ENCODE assay signal across 9 cellular contexts in genomic region chr1:74468982-74469603, GRCh38. TPM values are rescaled to one million over a fixed set of nuclear protein-coding genes. Genes with fewer than 3 reads are reported as not detected.
DNase-seq lines count a peak whose midpoint lies in the region; ATAC-seq and TF ChIP-seq lines count a peak whose summit lies in the region.
"Had no signal": no experiment of that assay in that cellular context is flagged by ENCODE, and none has a peak within 500 bp of the region (broad histone marks: within the 10 kb centered on the region; RNA-seq: fewer than 3 reads in every experiment).

No MANE protein-coding gene starts in this region.

- H3K4me3 ChIP-seq in NT2/D1 (ENCODE audit: insufficient read length, low read depth) (no peak overlapping the region), endodermal cell (ENCODE audit: low read length) (no peak overlapping the region)

- H3K9me3 ChIP-seq in NT2/D1 (ENCODE audit: insufficient read depth, low read length) (peaks cover 19% of the 10 kb centered on the region; the same call in 1 of the 2 replicates), endodermal cell (ENCODE audit: control insufficient read depth, low read length) (peaks cover 17% of the 10 kb centered on the region)
- H3K9me3 ChIP-seq: neutrophil had no signal

- CTCF ChIA-PET in activated naive CD4-positive, alpha-beta T cell treated with anti-CD3 and anti-CD28 coated beads, Interleukin-2, amount 10 ng/mL, durations not matched to agents 7 days and 5 days (lab: Charles Lee): no interaction called here

- H3K36me3 Mint-ChIP-seq in endodermal cell (ENCODE audit: low read depth) (no peaks in the 10 kb centered on the region), nephron progenitor cell (ENCODE audit: low read depth) (no peaks in the 10 kb centered on the region)
- no peaks in the 10 kb centered on the region for H3K36me3 Mint-ChIP-seq in activated naive CD4-positive, alpha-beta T cell treated with anti-CD3 and anti-CD28 coated beads, Interleukin-2, amount 10 ng/mL, durations not matched to agents 7 days and 5 days
- no peaks in the 10 kb centered on the region for H3K36me3 Mint-ChIP-seq in activated T-helper 1 cell treated with anti-CD3 and anti-CD28 coated beads, Interleukin-12 subunit alpha, Interleukin-12 subunit beta, Interleukin-2, Interleukin-4 antibody, amounts not matched to agents 30 ng/mL and 10 ng/mL and 1 ng/mL, durations not matched to agents 14 hours and 24 hours and 36 hours (ENCODE audit: low read depth)

- H3K4me1 ChIP-seq in NT2/D1 (ENCODE audit: insufficient read depth, insufficient read length): no peaks in the 10 kb centered on the region
- H3K4me1 ChIP-seq in endodermal cell (ENCODE audit: control insufficient read depth, insufficient read depth, low read length): peaks cover 3% of the 10 kb centered on the region

- TF ChIP-seq CTCF in endodermal cell (conservative IDR thresholded peaks at IDR 0.05) (peak; percentile 84), nephron progenitor cell (IDR thresholded peaks at IDR 0.05) (peak; percentile 78)

- H3K27me3 ChIP-seq in NT2/D1 (ENCODE audit: insufficient read depth, insufficient read length) (no peaks in the 10 kb centered on the region), endodermal cell (ENCODE audit: control insufficient read depth, insufficient read depth, low read length, poor library complexity, severe bottlenecking) (no peaks in the 10 kb centered on the region)
- H3K27me3 ChIP-seq: neutrophil had no signal

- WGBS in endodermal cell (ENCODE audit: insufficient coverage in 1 of 2, insufficient read length in 1 of 2), 2 experiments: 27% methylated on average over 1 of the region's 2 CpGs; no CpG with 5 or more reads in 1 of the 2 experiments

- no peak overlapping the region for H3K27ac ChIP-seq in endodermal cell (ENCODE audit: low read depth, low read length)
- H3K27ac ChIP-seq: neutrophil had no signal

- peak; percentile 60 for ATAC-seq in HG03565 (IDR thresholded peaks at IDR 0.05; ENCODE audit: unreplicated experiment)

- no peak overlapping the region for H3K27ac Mint-ChIP-seq in endodermal cell
- no peak overlapping the region for H3K27ac Mint-ChIP-seq in nephron progenitor cell
- no peak overlapping the region for H3K27ac Mint-ChIP-seq in activated naive CD4-positive, alpha-beta T cell treated with anti-CD3 and anti-CD28 coated beads, Interleukin-2, amount 10 ng/mL, durations not matched to agents 7 days and 5 days
- no peak overlapping the region for H3K27ac Mint-ChIP-seq in activated T-helper 1 cell treated with anti-CD3 and anti-CD28 coated beads, Interleukin-12 subunit alpha, Interleukin-12 subunit beta, Interleukin-2, Interleukin-4 antibody, amounts not matched to agents 30 ng/mL and 10 ng/mL and 1 ng/mL, durations not matched to agents 14 hours and 24 hours and 36 hours

- peak; percentile 25 for DNase-seq in EL
- DNase-seq in NT2/D1 (ENCODE audit: low read depth, low spot score): peak; percentile 52
- DNase-seq in endodermal cell: no peak
- no peak for DNase-seq in nephron progenitor cell
- DNase-seq in posterior cingulate gyrus: no peak
- DNase-seq in activated naive CD4-positive, alpha-beta T cell treated with anti-CD3 and anti-CD28 coated beads, Interleukin-2, amount 10 ng/mL, durations not matched to agents 7 days and 5 days: no peak
- no peak for DNase-seq in activated T-helper 1 cell treated with anti-CD3 and anti-CD28 coated beads, Interleukin-12 subunit alpha, Interleukin-12 subunit beta, Interleukin-2, Interleukin-4 antibody, amounts not matched to agents 30 ng/mL and 10 ng/mL and 1 ng/mL, durations not matched to agents 14 hours and 24 hours and 36 hours (ENCODE audit: low spot score)

- H3K4me3 Mint-ChIP-seq in endodermal cell: no peak overlapping the region
- no peak overlapping the region for H3K4me3 Mint-ChIP-seq in nephron progenitor cell
- no peak overlapping the region for H3K4me3 Mint-ChIP-seq in activated naive CD4-positive, alpha-beta T cell treated with anti-CD3 and anti-CD28 coated beads, Interleukin-2, amount 10 ng/mL, durations not matched to agents 7 days and 5 days
- H3K4me3 Mint-ChIP-seq in activated T-helper 1 cell treated with anti-CD3 and anti-CD28 coated beads, Interleukin-12 subunit alpha, Interleukin-12 subunit beta, Interleukin-2, Interleukin-4 antibody, amounts not matched to agents 30 ng/mL and 10 ng/mL and 1 ng/mL, durations not matched to agents 14 hours and 24 hours and 36 hours: no peak overlapping the region

- H3K36me3 ChIP-seq in NT2/D1 (ENCODE audit: insufficient read depth, insufficient read length, low read length): no peaks in the 10 kb centered on the region
- H3K36me3 ChIP-seq in endodermal cell (ENCODE audit: control insufficient read depth, insufficient read depth, low read length): no peaks in the 10 kb centered on the region
- H3K36me3 ChIP-seq: neutrophil had no signal

- intact Hi-C loops in posterior cingulate gyrus (cut with DNase I): no loop called here
- intact Hi-C loops in activated T-helper 1 cell treated with anti-CD3 and anti-CD28 coated beads, Interleukin-12 subunit alpha, Interleukin-12 subunit beta, Interleukin-2, Interleukin-4 antibody, amounts not matched to agents 30 ng/mL and 10 ng/mL and 1 ng/mL, durations not matched to agents 14 hours and 24 hours and 36 hours (cut with micrococcal nuclease): no loop called here

- H3K9ac ChIP-seq in NT2/D1 (ENCODE audit: insufficient read length, low read depth) (no peak overlapping the region), endodermal cell (ENCODE audit: extremely low read depth, low read length, poor library complexity, severe bottlenecking) (no peak overlapping the region)

- H3K9me3 Mint-ChIP-seq in endodermal cell (peaks cover 14% of the 10 kb centered on the region), nephron progenitor cell (peaks cover 16% of the 10 kb centered on the region)
- H3K9me3 Mint-ChIP-seq in activated naive CD4-positive, alpha-beta T cell treated with anti-CD3 and anti-CD28 coated beads, Interleukin-2, amount 10 ng/mL, durations not matched to agents 7 days and 5 days: no peaks in the 10 kb centered on the region
- H3K9me3 Mint-ChIP-seq in activated T-helper 1 cell treated with anti-CD3 and anti-CD28 coated beads, Interleukin-12 subunit alpha, Interleukin-12 subunit beta, Interleukin-2, Interleukin-4 antibody, amounts not matched to agents 30 ng/mL and 10 ng/mL and 1 ng/mL, durations not matched to agents 14 hours and 24 hours and 36 hours: no peaks in the 10 kb centered on the region

- H3K27me3 Mint-ChIP-seq in endodermal cell (ENCODE audit: insufficient read depth): no peaks in the 10 kb centered on the region
- no peaks in the 10 kb centered on the region for H3K27me3 Mint-ChIP-seq in nephron progenitor cell (ENCODE audit: low read depth, poor library complexity)
- H3K27me3 Mint-ChIP-seq in activated naive CD4-positive, alpha-beta T cell treated with anti-CD3 and anti-CD28 coated beads, Interleukin-2, amount 10 ng/mL, durations not matched to agents 7 days and 5 days: no peaks in the 10 kb centered on the region
- peaks cover 2% of the 10 kb centered on the region for H3K27me3 Mint-ChIP-seq in activated T-helper 1 cell treated with anti-CD3 and anti-CD28 coated beads, Interleukin-12 subunit alpha, Interleukin-12 subunit beta, Interleukin-2, Interleukin-4 antibody, amounts not matched to agents 30 ng/mL and 10 ng/mL and 1 ng/mL, durations not matched to agents 14 hours and 24 hours and 36 hours (ENCODE audit: insufficient read depth)

- H3K4me1 Mint-ChIP-seq in endodermal cell (peaks cover 12% of the 10 kb centered on the region), nephron progenitor cell (peaks cover 29% of the 10 kb centered on the region)
- H3K4me1 Mint-ChIP-seq in activated naive CD4-positive, alpha-beta T cell treated with anti-CD3 and anti-CD28 coated beads, Interleukin-2, amount 10 ng/mL, durations not matched to agents 7 days and 5 days: no peaks in the 10 kb centered on the region
- no peaks in the 10 kb centered on the region for H3K4me1 Mint-ChIP-seq in activated T-helper 1 cell treated with anti-CD3 and anti-CD28 coated beads, Interleukin-12 subunit alpha, Interleukin-12 subunit beta, Interleukin-2, Interleukin-4 antibody, amounts not matched to agents 30 ng/mL and 10 ng/mL and 1 ng/mL, durations not matched to agents 14 hours and 24 hours and 36 hours (ENCODE audit: low read depth)

RNA-seq across cellular contexts. Expression of gene LRRC53, which starts 43.3 kb away (rescaled TPM):
- total RNA-seq in endodermal cell: not detected
- polyA plus RNA-seq in endodermal cell (2013, experiment 1 of 2): 0.14 TPM
- polyA plus RNA-seq in endodermal cell (2013, experiment 2 of 2): 0.08 TPM
- not detected in 2 replicates for total RNA-seq in activated T-helper 1 cell treated with anti-CD3 and anti-CD28 coated beads, Interleukin-12 subunit alpha, Interleukin-12 subunit beta, Interleukin-2, Interleukin-4 antibody, amounts not matched to agents 30 ng/mL and 10 ng/mL and 1 ng/mL, durations not matched to agents 14 hours and 24 hours and 36 hours

Comparison
In these comparisons a context has a peak if more than half of its experiments do, and no peak if none do; other contexts are left out.
1. DNase-seq: peak in EL (single experiment) and NT2/D1 (single experiment); none in endodermal cell (single experiment), nephron progenitor cell (single experiment), posterior cingulate gyrus (0 of 10), activated naive CD4-positive, alpha-beta T cell treated with anti-CD3 and anti-CD28 coated beads, Interleukin-2, amount 10 ng/mL, durations not matched to agents 7 days and 5 days (single experiment) and activated T-helper 1 cell treated with anti-CD3 and anti-CD28 coated beads, Interleukin-12 subunit alpha, Interleukin-12 subunit beta, Interleukin-2, Interleukin-4 antibody, amounts not matched to agents 30 ng/mL and 10 ng/mL and 1 ng/mL, durations not matched to agents 14 hours and 24 hours and 36 hours (single experiment).